In the genomic region with DNA sequence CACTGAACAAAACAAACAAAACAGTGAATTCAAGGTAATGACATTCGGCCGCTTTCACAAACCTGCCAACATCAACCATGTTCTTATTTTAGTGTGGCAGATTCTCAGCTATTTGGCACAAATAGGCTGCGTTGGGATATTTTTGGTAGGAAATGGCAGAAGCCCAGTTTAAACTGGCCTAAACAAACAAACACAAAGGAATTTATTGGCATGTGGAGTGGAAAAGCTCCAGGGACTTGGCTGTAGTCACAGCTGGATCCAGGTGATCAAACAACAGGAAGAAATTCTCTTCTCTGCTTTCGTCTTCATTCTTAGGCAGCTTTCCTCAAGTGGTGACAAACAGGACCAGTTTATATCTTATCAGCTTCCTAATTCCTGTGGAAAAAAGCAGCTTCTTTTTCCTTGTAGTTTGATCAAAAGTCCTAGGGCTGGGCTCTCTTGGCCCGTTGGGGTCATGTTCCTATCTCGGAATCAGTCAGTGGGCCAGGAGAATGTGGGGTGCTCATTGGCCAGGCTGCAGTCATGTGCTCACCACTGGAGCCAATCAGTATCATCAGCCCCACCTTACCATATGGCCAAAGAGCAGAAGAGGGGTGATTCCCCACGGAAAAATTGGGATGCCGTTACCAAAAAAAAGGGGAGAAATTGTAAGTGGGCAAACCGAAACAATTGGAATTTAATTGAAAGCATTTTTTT, we compare ENCODE assay signal across 15 cellular contexts. TPM values are rescaled to one million over a fixed set of nuclear protein-coding genes. Genes with fewer than 3 reads are reported as not detected.
DNase-seq lines count a peak whose midpoint lies in the region; FAIRE-seq and TF ChIP-seq lines count a peak whose summit lies in the region.
"Had no signal": no experiment of that assay in that cellular context is flagged by ENCODE, and none has a peak within 500 bp of the region (broad histone marks: within the 10 kb centered on the region; RNA-seq: fewer than 3 reads in every experiment).

No MANE protein-coding gene starts in this region.

- TF ChIP-seq POLR2A in GM12891 (IDR thresholded peaks at IDR 0.05; ENCODE audit: low read depth, low read length) = no peak
- no peak for TF ChIP-seq POLR2A in ovary (IDR thresholded peaks at IDR 0.05)

- H3K36me3 Mint-ChIP-seq in chondrocyte (ENCODE audit: low read depth) (peaks cover 18% of the 10 kb centered on the region), progenitor cell of endocrine pancreas (ENCODE audit: insufficient read depth) (peaks cover 35% of the 10 kb centered on the region)

- no peaks in the 10 kb centered on the region for H3K9me3 Mint-ChIP-seq in chondrocyte (ENCODE audit: low read depth)
- H3K9me3 Mint-ChIP-seq in progenitor cell of endocrine pancreas (ENCODE audit: low read depth) = peaks cover 3% of the 10 kb centered on the region
- H3K9me3 Mint-ChIP-seq: activated T-cell treated with anti-CD3 and anti-CD28 coated beads, Interleukin-2, amount 50 U/mL, for 4 hours; naive thymus-derived CD8-positive, alpha-beta T cell had no signal

- H3K27me3 ChIP-seq in ovary = no peaks in the 10 kb centered on the region
- H3K27me3 ChIP-seq: cardiac muscle cell, esophagus muscularis mucosa had no signal

- H3K27me3 Mint-ChIP-seq in chondrocyte (ENCODE audit: low read depth) (no peaks in the 10 kb centered on the region), progenitor cell of endocrine pancreas (no peaks in the 10 kb centered on the region)
- H3K27me3 Mint-ChIP-seq: naive thymus-derived CD8-positive, alpha-beta T cell had no signal

- DNase-seq in GM12891 (ENCODE audit: insufficient read length, low spot score) (no peak), LoVo (ENCODE audit: low spot score) (peak; percentile 50), chondrocyte (ENCODE audit: low spot score) (no peak), progenitor cell of endocrine pancreas (ENCODE audit: low spot score, unreplicated experiment) (no peak), NCI-H510A (lab: John Stamatoyannopoulos, UW) (no peak), ovary (no peak), HuH-7.5 (ENCODE audit: low spot score) (no peak), NCI-H1694 (lab: John Stamatoyannopoulos, UW) (no peak)
- DNase-seq: activated T-cell treated with anti-CD3 and anti-CD28 coated beads, Interleukin-2, amount 50 U/mL, for 4 hours; DMS 273 treated with DMSO at 0.1 percent for 48 hours; naive thymus-derived CD8-positive, alpha-beta T cell; stimulated activated CD4-positive, alpha-beta T cell treated with anti-CD3 and anti-CD28 coated beads, Interleukin-15, amount 100 ng/mL, for 24 hours had no signal

- no peaks in the 10 kb centered on the region for H3K9me3 ChIP-seq in ovary
- H3K9me3 ChIP-seq: esophagus muscularis mucosa had no signal

- H3K27ac ChIP-seq in ovary = no peak overlapping the region
- H3K27ac ChIP-seq: cardiac muscle cell, esophagus muscularis mucosa, RWPE1 had no signal

- TF ChIP-seq EP300 in ovary (IDR thresholded peaks at IDR 0.05) = no peak

- peak overlapping the region; percentile 13 for H3K27ac Mint-ChIP-seq in chondrocyte (ENCODE audit: unreplicated experiment)
- peak overlapping the region; percentile 6 for H3K27ac Mint-ChIP-seq in progenitor cell of endocrine pancreas

- WGBS in ovary, 3 donors = 55 to 64% (median 58%) methylated on average over 9 of the region's 9 CpGs

- H3K4me1 Mint-ChIP-seq in chondrocyte (ENCODE audit: low read depth) (peaks cover 74% of the 10 kb centered on the region), progenitor cell of endocrine pancreas (ENCODE audit: low read depth) (peaks cover 49% of the 10 kb centered on the region)

- peak; percentile 41 for FAIRE-seq in GM12891 (lab: Jason Lieb, UNC)

- intact Hi-C loops in ovary (cut with DNase I) = no loop called here

- TF ChIP-seq CTCF in chondrocyte (IDR thresholded peaks at IDR 0.05) (no peak), progenitor cell of endocrine pancreas (IDR thresholded peaks at IDR 0.05; ENCODE audit: unreplicated experiment) (no peak), ovary (IDR thresholded peaks at IDR 0.05) (no peak)

- no peak overlapping the region for H3K4me3 ChIP-seq in ovary
- H3K4me3 ChIP-seq: cardiac muscle cell, esophagus muscularis mucosa had no signal

- H3K4me3 Mint-ChIP-seq in chondrocyte (ENCODE audit: unreplicated experiment) = no peak overlapping the region
- H3K4me3 Mint-ChIP-seq in progenitor cell of endocrine pancreas (ENCODE audit: low read depth) = no peak overlapping the region
- H3K4me3 Mint-ChIP-seq: activated T-cell treated with anti-CD3 and anti-CD28 coated beads, Interleukin-2, amount 50 U/mL, for 4 hours; naive thymus-derived CD8-positive, alpha-beta T cell had no signal

- no peaks in the 10 kb centered on the region for H3K4me1 ChIP-seq in ovary (ENCODE audit: insufficient read depth)
- H3K4me1 ChIP-seq: esophagus muscularis mucosa had no signal

- H3K36me3 ChIP-seq in ovary = no peaks in the 10 kb centered on the region
- H3K36me3 ChIP-seq: cardiac muscle cell, esophagus muscularis mucosa had no signal

TF ChIP-seq in GM12891, 5 proteins besides CTCF, POLR2A, EP300 and RAD21:
- TF ChIP-seq TAF1 (IDR thresholded peaks at IDR 0.05; ENCODE audit: low read depth, low read length) (no peak), POU2F2 (IDR thresholded peaks at IDR 0.05; ENCODE audit: low read depth, low read length) (no peak), SPI1 (IDR thresholded peaks at IDR 0.05; ENCODE audit: low read depth, low read length) (no peak), PAX5 (IDR thresholded peaks at IDR 0.05; ENCODE audit: insufficient read depth, low read length, severe bottlenecking) (no peak)

RNA-seq across cellular contexts. Expression of a gene that starts 22.6 kb away (rescaled TPM):
- polyA plus RNA-seq in GM12891 (2012; ENCODE audit: low read depth, missing spikeins) = 68.2 TPM
- 189 to 310 TPM (median 286 TPM) in 3 replicates for total RNA-seq in chondrocyte
- 228 and 231 TPM in 2 replicates for total RNA-seq in progenitor cell of endocrine pancreas
- 10 to 100 TPM in 2 of 7 donors, 1 to 10 TPM in 5; 3.3 to 18.5 (median 5.6) TPM for total RNA-seq in ovary
- polyA plus RNA-seq in ovary = 10 to 100 TPM in 1 of 2 donors, 1 to 10 TPM in 1; 5.1 to 83.9 TPM
